Comparison of ENCODE assay signal across 8 cellular contexts in the genomic region with DNA sequence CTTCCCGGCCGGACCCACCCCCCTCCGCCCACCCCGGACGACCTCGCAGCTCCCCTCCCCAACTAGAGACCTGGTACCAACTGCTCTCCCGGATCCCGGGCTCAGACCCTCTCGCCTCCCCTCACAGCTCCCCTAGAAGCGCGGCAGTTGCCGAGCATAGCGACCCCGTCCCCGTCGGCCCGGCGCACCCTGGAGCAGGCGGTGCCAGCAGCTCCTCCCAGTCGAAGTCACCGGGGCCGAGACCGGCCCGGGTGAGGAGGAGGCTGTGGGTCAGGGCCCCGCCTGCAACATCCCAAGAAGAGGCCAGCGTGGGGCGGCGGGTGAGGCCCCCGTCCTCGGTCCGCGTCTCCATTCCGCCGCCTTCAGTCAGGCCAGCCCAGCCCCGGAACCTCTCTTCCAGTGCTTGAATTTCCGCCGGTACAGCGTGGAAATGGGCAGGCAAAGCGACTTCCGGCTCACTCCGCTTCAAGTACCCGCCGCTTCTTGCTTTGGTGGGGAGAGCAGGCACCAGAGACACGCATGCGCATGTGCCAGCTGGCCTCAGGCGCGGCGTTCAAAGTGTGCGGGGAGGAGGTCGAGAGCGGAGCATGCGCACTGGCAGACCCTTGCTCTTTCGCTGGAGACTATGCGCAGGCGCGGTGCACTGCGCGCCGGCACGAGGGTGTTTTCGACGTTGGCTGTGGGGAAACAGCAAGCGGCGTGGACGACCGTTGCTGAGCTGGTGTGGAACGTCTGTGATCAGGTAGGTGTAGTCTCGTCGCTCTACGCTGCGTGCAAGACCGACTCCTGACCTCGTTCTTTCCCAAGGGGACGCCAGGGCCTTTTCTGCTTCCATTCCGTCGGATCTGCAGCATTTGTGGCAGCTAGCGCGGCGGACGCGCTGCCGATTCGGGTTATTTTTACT. TPM values are rescaled to one million over a fixed set of nuclear protein-coding genes. Genes with fewer than 3 reads are reported as not detected.
DNase-seq lines count a peak whose midpoint lies in the region; ATAC-seq and TF ChIP-seq lines count a peak whose summit lies in the region.

A gene with protein sequence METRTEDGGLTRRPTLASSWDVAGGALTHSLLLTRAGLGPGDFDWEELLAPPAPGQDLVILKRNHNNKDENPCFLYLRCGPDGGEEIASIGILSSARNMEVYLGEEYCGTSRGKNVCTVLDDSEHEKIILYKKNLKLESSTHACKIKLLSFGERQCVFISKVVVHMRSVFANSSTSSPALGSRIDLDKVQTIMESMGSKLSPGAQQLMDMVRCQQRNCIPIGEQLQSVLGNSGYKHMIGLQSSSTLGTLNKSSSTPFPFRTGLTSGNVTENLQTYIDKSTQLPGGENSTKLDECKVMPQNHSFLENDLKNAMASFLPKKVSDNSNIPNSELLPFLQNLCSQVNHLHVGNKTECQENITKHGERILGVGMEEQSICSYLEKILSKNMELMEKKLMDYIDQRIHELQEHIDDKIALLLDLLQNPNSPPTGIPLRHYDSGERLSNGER (minus strand): TSS at position 401 of the 904 bp plus-strand sequence. CDS start 49 bp downstream, at position 352.

- TF ChIP-seq CTCF in RWPE2 (IDR thresholded peaks at IDR 0.05; ENCODE audit: poor library complexity, severe bottlenecking) = no peak
- TF ChIP-seq CTCF in fibroblast of pulmonary artery (IDR thresholded peaks at IDR 0.05; ENCODE audit: low read length, missing control alignments) = no peak

- DNase-seq in EH (ENCODE audit: low read depth) (peak; percentile 99), H4 (ENCODE audit: low spot score) (peak; percentile 98), LoVo (ENCODE audit: low spot score) (peak; percentile 99), RWPE2 (ENCODE audit: low spot score) (peak; percentile 97), fibroblast of pulmonary artery (ENCODE audit: low read depth) (peak; percentile 100)
- DNase-seq in activated T-helper 9 cell treated with anti-CD3 and anti-CD28 coated beads, Interleukin-2, amount 50 U/mL, for 16 hours (ENCODE audit: low read depth) = peak; percentile 98
- peak; percentile 98 for DNase-seq in natural killer cell treated with Interleukin-12 subunit alpha and Interleukin-12 subunit beta and Interleukin-15 and Interleukin-18, amount 100 ng/mL, for 72 hours (ENCODE audit: low spot score)
- DNase-seq in stimulated activated naive CD8-positive, alpha-beta T cell treated with anti-CD3 and anti-CD28 coated beads, Interleukin-15, Interleukin-2, amounts not matched to agents 100 U/mL and 50 U/mL, for 24 hours = peak; percentile 97

- H3K9me3 ChIP-seq in RWPE2 (ENCODE audit: severe bottlenecking) = no peaks in the 10 kb centered on the region

- peak; percentile 99 for ATAC-seq in RWPE2 (ENCODE audit: low read depth)
- peak; percentile 98 to 99 for ATAC-seq in natural killer cell treated with Interleukin-12 subunit alpha and Interleukin-12 subunit beta and Interleukin-15 and Interleukin-18, amount 100 ng/mL, for 72 hours
- ATAC-seq in stimulated activated naive CD8-positive, alpha-beta T cell treated with anti-CD3 and anti-CD28 coated beads, Interleukin-15, Interleukin-2, amounts not matched to agents 100 U/mL and 50 U/mL, for 24 hours = peak; percentile 99

- H3K27me3 ChIP-seq in RWPE2 (ENCODE audit: insufficient read depth, poor library complexity, severe bottlenecking) = no peaks in the 10 kb centered on the region

- H3K4me1 ChIP-seq in RWPE2 (ENCODE audit: insufficient read depth, poor library complexity, severe bottlenecking) = peaks cover 21% of the 10 kb centered on the region

- H3K36me3 ChIP-seq in RWPE2 (ENCODE audit: low read depth) = peaks cover 32% of the 10 kb centered on the region

- H3K9me3 Mint-ChIP-seq in natural killer cell treated with Interleukin-12 subunit alpha and Interleukin-12 subunit beta and Interleukin-15 and Interleukin-18, amount 100 ng/mL, for 72 hours = no peaks in the 10 kb centered on the region

- H3K27me3 Mint-ChIP-seq in natural killer cell treated with Interleukin-12 subunit alpha and Interleukin-12 subunit beta and Interleukin-15 and Interleukin-18, amount 100 ng/mL, for 72 hours = peaks cover 0 to 2% of the 10 kb centered on the region in 2 donors

- peaks cover 15 to 29% of the 10 kb centered on the region in 2 donors for H3K4me1 Mint-ChIP-seq in natural killer cell treated with Interleukin-12 subunit alpha and Interleukin-12 subunit beta and Interleukin-15 and Interleukin-18, amount 100 ng/mL, for 72 hours (ENCODE audit: low read depth in 2 of 2)

- H3K36me3 Mint-ChIP-seq in natural killer cell treated with Interleukin-12 subunit alpha and Interleukin-12 subunit beta and Interleukin-15 and Interleukin-18, amount 100 ng/mL, for 72 hours = peaks cover 10% of the 10 kb centered on the region

- H3K27ac Mint-ChIP-seq in natural killer cell treated with Interleukin-12 subunit alpha and Interleukin-12 subunit beta and Interleukin-15 and Interleukin-18, amount 100 ng/mL, for 72 hours = peak within 1 kb of the TSS; percentile 85 to 90

- peak within 1 kb of the TSS; percentile 59 for H3K4me3 ChIP-seq in RWPE2 (ENCODE audit: severe bottlenecking)
- H3K4me3 ChIP-seq in fibroblast of pulmonary artery (replicated peaks; ENCODE audit: low read depth, low read length) = peak within 1 kb of the TSS; percentile 78

- peak within 1 kb of the TSS; percentile 88 for H3K4me3 Mint-ChIP-seq in natural killer cell treated with Interleukin-12 subunit alpha and Interleukin-12 subunit beta and Interleukin-15 and Interleukin-18, amount 100 ng/mL, for 72 hours

- peak within 1 kb of the TSS; percentile 33 for H3K27ac ChIP-seq in RWPE2 (ENCODE audit: poor library complexity, severe bottlenecking)

RNA-seq across cellular contexts. Expression of the gene that starts here (rescaled TPM):
- total RNA-seq in H4 (2014; rRNA removed; shearing (Covaris generic)) = 4.1 and 7.1 TPM in 2 replicates
- total RNA-seq in natural killer cell treated with Interleukin-12 subunit alpha and Interleukin-12 subunit beta and Interleukin-15 and Interleukin-18, amount 100 ng/mL, for 72 hours = 10 to 100 TPM; 12.7 to 16.0 TPM

Comparison
In these comparisons a context has a peak if more than half of its experiments do, and no peak if none do; other contexts are left out.
1. Peak in every context shown above with its lines: DNase-seq, ATAC-seq, H3K4me3 ChIP-seq and H3K27ac ChIP-seq.